ENCODE assay signal across 20 cellular contexts in genomic region chr17:2692781-2693135, GRCh38. TPM values are rescaled to one million over a fixed set of nuclear protein-coding genes. Genes with fewer than 3 reads are reported as not detected.
DNase-seq lines count a peak whose midpoint lies in the region; ATAC-seq, FAIRE-seq and TF ChIP-seq lines count a peak whose summit lies in the region.
"Had no signal": no experiment of that assay in that cellular context is flagged by ENCODE, and none has a peak within 500 bp of the region (broad histone marks: within the 10 kb centered on the region; RNA-seq: fewer than 3 reads in every experiment).

No MANE protein-coding gene starts in this region.

- H3K27ac Mint-ChIP-seq in activated naive CD8-positive, alpha-beta T cell treated with anti-CD3 and anti-CD28 coated beads, Interleukin-2, amount 10 ng/mL, durations not matched to agents 7 days and 5 days: no peak overlapping the region
- no peak overlapping the region for H3K27ac Mint-ChIP-seq in activated naive CD8-positive, alpha-beta T cell treated with anti-CD3 and anti-CD28 coated beads, Interleukin-2, amount 50 U/mL, for 24 hours
- no peak overlapping the region for H3K27ac Mint-ChIP-seq in endothelial cell (ENCODE audit: unreplicated experiment)

- WGBS in K562 (ENCODE audit: insufficient coverage, low coverage, missing lambda C conversion rate): 100% methylated on average over 2 of the region's 14 CpGs

- H3K9me3 Mint-ChIP-seq in activated naive CD8-positive, alpha-beta T cell treated with anti-CD3 and anti-CD28 coated beads, Interleukin-2, amount 10 ng/mL, durations not matched to agents 7 days and 5 days: no peaks in the 10 kb centered on the region
- no peaks in the 10 kb centered on the region for H3K9me3 Mint-ChIP-seq in activated naive CD8-positive, alpha-beta T cell treated with anti-CD3 and anti-CD28 coated beads, Interleukin-2, amount 50 U/mL, for 24 hours
- no peaks in the 10 kb centered on the region for H3K9me3 Mint-ChIP-seq in endothelial cell (ENCODE audit: unreplicated experiment)
- H3K9me3 Mint-ChIP-seq: CD4-positive, alpha-beta memory T cell had no signal

- peaks cover 0 to 53% of the 10 kb centered on the region in 2 experiments; a peak in 2 of 5 replicates for H3K4me1 ChIP-seq in K562 (replicated peaks in 1 of 2; ENCODE audit: control insufficient read depth in 2 of 2, insufficient read depth in 2 of 2, low read length in 2 of 2)

- CTCF ChIA-PET in K562 (lab: Yijun Ruan, JAX; ENCODE audit: low intra/inter-chr PET ratio): no interaction called here

- no peak overlapping the region for H3K4me2 ChIP-seq in K562 (ENCODE audit: insufficient read depth, low read length)

- H3K27ac ChIP-seq in K562 (ENCODE audit: extremely low read depth, low read depth, low read length): no peak overlapping the region

- FAIRE-seq in K562 (lab: Jason Lieb, UNC): no peak
- FAIRE-seq: GM18507, GM19239 had no signal

- no peak for TF ChIP-seq EP300 in K562 (IDR thresholded peaks at IDR 0.05; ENCODE audit: low read length)

- H3K4me3 ChIP-seq in K562: no peak overlapping the region

- H3K9ac ChIP-seq in K562 (ENCODE audit: insufficient read depth in 1 of 2, low read depth in 2 of 2, low read length in 2 of 2): no peak overlapping the region

- no peaks in the 10 kb centered on the region for H3K9me1 ChIP-seq in K562 (ENCODE audit: control insufficient read depth, insufficient read depth, low read length)

- TSS peak; percentile 20 for BruUV-seq in K562 (replicated peaks; lab: Mats Ljungman, UMichigan)

- peak; percentile 24 for DNase-seq in activated naive CD8-positive, alpha-beta T cell treated with anti-CD3 and anti-CD28 coated beads, Interleukin-2, amount 10 ng/mL, durations not matched to agents 7 days and 5 days
- DNase-seq in activated naive CD8-positive, alpha-beta T cell treated with anti-CD3 and anti-CD28 coated beads, Interleukin-2, amount 50 U/mL, for 24 hours: no peak
- DNase-seq in GM13976 (ENCODE audit: low spot score): peak; percentile 26
- DNase-seq in K562 (ENCODE audit: extremely low read depth in 1 of 4, low spot score in 3 of 4): peak in 1 of 4 experiments; percentile 14
- DNase-seq in stimulated activated CD8-positive, alpha-beta memory T cell treated with anti-CD3 and anti-CD28 coated beads, Interleukin-4, amount 100 ng/mL, for 48 hours: peak; percentile 20
- no peak for DNase-seq in NCI-H2029 (lab: John Stamatoyannopoulos, UW)
- no peak for DNase-seq in endothelial cell (ENCODE audit: low spot score)
- no peak for DNase-seq in COR-L47 (lab: John Stamatoyannopoulos, UW)
- DNase-seq: CD4-positive, alpha-beta memory T cell; DMS 273 treated with DMSO at 0.1 percent for 48 hours; GOT3; KG1; NCI-H1092; NCI-H2107; NCI-H69; NK-92 treated with Interleukin-12 subunit alpha and Interleukin-12 subunit beta, amount 100 ng/mL, for 24 hours; OCI-M1 had no signal

- H3K27me3 Mint-ChIP-seq in activated naive CD8-positive, alpha-beta T cell treated with anti-CD3 and anti-CD28 coated beads, Interleukin-2, amount 10 ng/mL, durations not matched to agents 7 days and 5 days: no peaks in the 10 kb centered on the region
- H3K27me3 Mint-ChIP-seq in activated naive CD8-positive, alpha-beta T cell treated with anti-CD3 and anti-CD28 coated beads, Interleukin-2, amount 50 U/mL, for 24 hours: no peaks in the 10 kb centered on the region
- H3K27me3 Mint-ChIP-seq in endothelial cell (ENCODE audit: unreplicated experiment): peaks cover 11% of the 10 kb centered on the region
- H3K27me3 Mint-ChIP-seq: CD4-positive, alpha-beta memory T cell had no signal

- no peak for TF ChIP-seq RAD21 in K562 (CRISPR knock-in tag; conservative IDR thresholded peaks at IDR 0.05 in 1 of 2, IDR thresholded peaks at IDR 0.05 in 1 of 2)

- intact Hi-C loops in K562 (cut with micrococcal nuclease): no loop called here

- H3K27me3 ChIP-seq in K562 (ENCODE audit: control insufficient read depth in 2 of 2, insufficient read depth in 2 of 2, low read length in 2 of 2): no peaks in the 10 kb centered on the region

- no peaks in the 10 kb centered on the region for H4K20me1 ChIP-seq in K562 (replicated peaks; ENCODE audit: control insufficient read depth, insufficient read depth, low read length)

- no peaks in the 10 kb centered on the region for H3K9me3 ChIP-seq in K562 (replicated peaks; ENCODE audit: control insufficient read depth, insufficient read depth, low read depth, low read length)

- no peak overlapping the region for H3K4me3 Mint-ChIP-seq in activated naive CD8-positive, alpha-beta T cell treated with anti-CD3 and anti-CD28 coated beads, Interleukin-2, amount 10 ng/mL, durations not matched to agents 7 days and 5 days
- H3K4me3 Mint-ChIP-seq in activated naive CD8-positive, alpha-beta T cell treated with anti-CD3 and anti-CD28 coated beads, Interleukin-2, amount 50 U/mL, for 24 hours: no peak overlapping the region
- no peak overlapping the region for H3K4me3 Mint-ChIP-seq in endothelial cell (ENCODE audit: unreplicated experiment)
- H3K4me3 Mint-ChIP-seq: CD4-positive, alpha-beta memory T cell had no signal

- H2AFZ ChIP-seq in K562 (ENCODE audit: low read depth, low read length): no peak overlapping the region

- no peak for TF ChIP-seq POLR2A in K562 (conservative IDR thresholded peaks at IDR 0.05)

- no peaks in the 10 kb centered on the region for H3K36me3 Mint-ChIP-seq in activated naive CD8-positive, alpha-beta T cell treated with anti-CD3 and anti-CD28 coated beads, Interleukin-2, amount 10 ng/mL, durations not matched to agents 7 days and 5 days
- H3K36me3 Mint-ChIP-seq in activated naive CD8-positive, alpha-beta T cell treated with anti-CD3 and anti-CD28 coated beads, Interleukin-2, amount 50 U/mL, for 24 hours (ENCODE audit: low read depth): peaks cover 8% of the 10 kb centered on the region
- peaks cover 8% of the 10 kb centered on the region for H3K36me3 Mint-ChIP-seq in endothelial cell (ENCODE audit: low read depth, unreplicated experiment)

- no peaks in the 10 kb centered on the region for H3K79me2 ChIP-seq in K562 (ENCODE audit: control insufficient read depth, insufficient read depth, low read length)

- H3K4me1 Mint-ChIP-seq in activated naive CD8-positive, alpha-beta T cell treated with anti-CD3 and anti-CD28 coated beads, Interleukin-2, amount 10 ng/mL, durations not matched to agents 7 days and 5 days: no peaks in the 10 kb centered on the region
- peaks cover 3% of the 10 kb centered on the region for H3K4me1 Mint-ChIP-seq in activated naive CD8-positive, alpha-beta T cell treated with anti-CD3 and anti-CD28 coated beads, Interleukin-2, amount 50 U/mL, for 24 hours
- H3K4me1 Mint-ChIP-seq in endothelial cell (ENCODE audit: unreplicated experiment): peaks cover 7% of the 10 kb centered on the region

- no peak for TF ChIP-seq CTCF in GM13976 (IDR thresholded peaks at IDR 0.05; ENCODE audit: borderline replicate concordance, control extremely low read depth, extremely low read depth, insufficient read depth, missing control alignments)
- TF ChIP-seq CTCF in K562 (IDR thresholded peaks at IDR 0.05 in 2 of 3, conservative IDR thresholded peaks at IDR 0.05 in 1 of 3; ENCODE audit: insufficient read depth in 2 of 3, low read depth in 1 of 3, low read length in 3 of 3): no peak
- TF ChIP-seq CTCF in endothelial cell (IDR thresholded peaks at IDR 0.05; ENCODE audit: unreplicated experiment): no peak

- POLR2A ChIA-PET in activated naive CD8-positive, alpha-beta T cell treated with anti-CD3 and anti-CD28 coated beads, Interleukin-2, amount 10 ng/mL, durations not matched to agents 7 days and 5 days (lab: Charles Lee): no interaction called here
- POLR2A ChIA-PET in K562 (lab: Yijun Ruan, JAX): no interaction called here

- in situ Hi-C loops in GM13976 (cut with MboI; ENCODE audit: low sequenced_read_pairs, unreplicated experiment) (no loop called here), K562 (cut with MboI) (no loop called here)

- H3K36me3 ChIP-seq in K562 (ENCODE audit: control insufficient read depth, insufficient read depth, low read length): peaks cover 77% of the 10 kb centered on the region; the same call in 1 of the 3 replicates

- no peak for ATAC-seq in activated naive CD8-positive, alpha-beta T cell treated with anti-CD3 and anti-CD28 coated beads, Interleukin-2, amount 10 ng/mL, durations not matched to agents 7 days and 5 days (ENCODE audit: low read depth)
- no peak for ATAC-seq in activated naive CD8-positive, alpha-beta T cell treated with anti-CD3 and anti-CD28 coated beads, Interleukin-2, amount 50 U/mL, for 24 hours
- ATAC-seq in K562: no peak

RNA-seq across cellular contexts. Expression of gene CLUH, which starts 18.8 kb away (rescaled TPM):
- total RNA-seq in activated naive CD8-positive, alpha-beta T cell treated with anti-CD3 and anti-CD28 coated beads, Interleukin-2, amount 10 ng/mL, durations not matched to agents 7 days and 5 days: 10 to 100 TPM; 46.2 to 48.7 TPM
- 95.4 and 344 TPM in 2 replicates for total RNA-seq in K562 (2011; cell fraction: chromatin; rRNA removed; ENCODE audit: low replicate concordance)
- 211 and 238 TPM in 2 replicates for total RNA-seq in K562 (2011; cell fraction: nucleolus; rRNA removed)
- 98.1 and 116 TPM in 2 replicates for total RNA-seq in K562 (2011; cell fraction: nucleoplasm; rRNA removed)
- total RNA-seq in K562 (2014; rRNA removed) (63.0 and 94.0 TPM in 2 replicates), K562 (2014; rRNA removed; fragmentation: Illumina TruSeq; extraction: Trizol) (13.7 and 21.2 TPM in 2 replicates), K562 (2015; rRNA removed; fragmentation: Illumina TruSeq; extraction: Trizol) (33.2 and 34.8 TPM in 2 replicates), K562 (2021) (126 and 140 TPM in 2 replicates), endothelial cell (ENCODE audit: unreplicated experiment) (45.9 TPM)
- polyA plus RNA-seq in K562 (2011; rRNA removed) (15.3 and 40.1 TPM in 2 replicates), K562 (2014; fragmentation: Illumina TruSeq; extraction: Trizol) (71.2 and 88.2 TPM in 2 replicates), K562 (2014; fragmentation: Nextera tagmentation; extraction: Ambion mirVana) (under 1 TPM; 0.21 to 0.25 TPM), K562 (2014; rRNA removed) (72.8 and 73.4 TPM in 2 replicates)
- 15.5 and 39.0 TPM in 2 replicates for polyA plus RNA-seq in K562 (2011; cell fraction: cytosol; rRNA removed)
- polyA plus RNA-seq in K562 (2011; cell fraction: nucleus; rRNA removed): 204 and 334 TPM in 2 replicates
- 52.7 and 74.7 TPM in 2 replicates for polyA plus RNA-seq in K562 (2012)
- polyA minus RNA-seq in K562 (2011; rRNA and poly(A)+ RNA removed): 12.6 and 14.7 TPM in 2 replicates
- polyA minus RNA-seq in K562 (2011; cell fraction: cytosol; rRNA and poly(A)+ RNA removed): 49.7 and 59.2 TPM in 2 replicates
- polyA minus RNA-seq in K562 (2011; cell fraction: nucleus; rRNA and poly(A)+ RNA removed): 57.4 and 59.4 TPM in 2 replicates

RNA-seq across cellular contexts. Expression of gene CCDC92B, which starts 56.7 kb away (rescaled TPM):
- total RNA-seq in activated naive CD8-positive, alpha-beta T cell treated with anti-CD3 and anti-CD28 coated beads, Interleukin-2, amount 10 ng/mL, durations not matched to agents 7 days and 5 days: under 1 TPM; 0.08 to 0.09 TPM
- not detected in 2 replicates for total RNA-seq in K562 (2011; cell fraction: chromatin; rRNA removed; ENCODE audit: low replicate concordance)
- total RNA-seq in K562 (2011; cell fraction: nucleolus; rRNA removed): 0.13 TPM in 1 of 2 replicates, not detected in the other
- total RNA-seq in K562 (2011; cell fraction: nucleoplasm; rRNA removed): not detected in 2 replicates
- total RNA-seq in K562 (2014; rRNA removed): not detected in 2 replicates
- total RNA-seq in K562 (2014; rRNA removed; fragmentation: Illumina TruSeq; extraction: Trizol): not detected in 2 replicates
- not detected in 2 replicates for total RNA-seq in K562 (2015; rRNA removed; fragmentation: Illumina TruSeq; extraction: Trizol)
- not detected in 2 replicates for total RNA-seq in K562 (2021)
- not detected in 2 replicates for polyA plus RNA-seq in K562 (2011; rRNA removed)
- not detected in 2 replicates for polyA plus RNA-seq in K562 (2011; cell fraction: cytosol; rRNA removed)
- polyA plus RNA-seq in K562 (2011; cell fraction: nucleus; rRNA removed): not detected in 2 replicates
- not detected in 2 replicates for polyA plus RNA-seq in K562 (2012)
- not detected in 2 replicates for polyA plus RNA-seq in K562 (2014; fragmentation: Illumina TruSeq; extraction: Trizol)
- not detected for polyA plus RNA-seq in K562 (2014; fragmentation: Nextera tagmentation; extraction: Ambion mirVana)
- polyA plus RNA-seq in K562 (2014; rRNA removed): not detected in 2 replicates
- polyA minus RNA-seq in K562 (2011; rRNA and poly(A)+ RNA removed): not detected in 2 replicates
- polyA minus RNA-seq in K562 (2011; cell fraction: cytosol; rRNA and poly(A)+ RNA removed): not detected in 2 replicates
- polyA minus RNA-seq in K562 (2011; cell fraction: nucleus; rRNA and poly(A)+ RNA removed): not detected in 2 replicates
- 1.9 TPM for total RNA-seq in endothelial cell (ENCODE audit: unreplicated experiment)
- total RNA-seq: M059J had no signal
- polyA plus RNA-seq: CD4-positive, alpha-beta memory T cell had no signal

Comparison
In these comparisons a context has a peak if more than half of its experiments do, and no peak if none do; other contexts are left out.
1. DNase-seq: peak in activated naive CD8-positive, alpha-beta T cell treated with anti-CD3 and anti-CD28 coated beads, Interleukin-2, amount 10 ng/mL, durations not matched to agents 7 days and 5 days (single experiment), GM13976 (single experiment) and stimulated activated CD8-positive, alpha-beta memory T cell treated with anti-CD3 and anti-CD28 coated beads, Interleukin-4, amount 100 ng/mL, for 48 hours (single experiment); none in activated naive CD8-positive, alpha-beta T cell treated with anti-CD3 and anti-CD28 coated beads, Interleukin-2, amount 50 U/mL, for 24 hours (single experiment), NCI-H2029 (single experiment), endothelial cell (single experiment) and COR-L47 (single experiment).